In the genomic region with DNA sequence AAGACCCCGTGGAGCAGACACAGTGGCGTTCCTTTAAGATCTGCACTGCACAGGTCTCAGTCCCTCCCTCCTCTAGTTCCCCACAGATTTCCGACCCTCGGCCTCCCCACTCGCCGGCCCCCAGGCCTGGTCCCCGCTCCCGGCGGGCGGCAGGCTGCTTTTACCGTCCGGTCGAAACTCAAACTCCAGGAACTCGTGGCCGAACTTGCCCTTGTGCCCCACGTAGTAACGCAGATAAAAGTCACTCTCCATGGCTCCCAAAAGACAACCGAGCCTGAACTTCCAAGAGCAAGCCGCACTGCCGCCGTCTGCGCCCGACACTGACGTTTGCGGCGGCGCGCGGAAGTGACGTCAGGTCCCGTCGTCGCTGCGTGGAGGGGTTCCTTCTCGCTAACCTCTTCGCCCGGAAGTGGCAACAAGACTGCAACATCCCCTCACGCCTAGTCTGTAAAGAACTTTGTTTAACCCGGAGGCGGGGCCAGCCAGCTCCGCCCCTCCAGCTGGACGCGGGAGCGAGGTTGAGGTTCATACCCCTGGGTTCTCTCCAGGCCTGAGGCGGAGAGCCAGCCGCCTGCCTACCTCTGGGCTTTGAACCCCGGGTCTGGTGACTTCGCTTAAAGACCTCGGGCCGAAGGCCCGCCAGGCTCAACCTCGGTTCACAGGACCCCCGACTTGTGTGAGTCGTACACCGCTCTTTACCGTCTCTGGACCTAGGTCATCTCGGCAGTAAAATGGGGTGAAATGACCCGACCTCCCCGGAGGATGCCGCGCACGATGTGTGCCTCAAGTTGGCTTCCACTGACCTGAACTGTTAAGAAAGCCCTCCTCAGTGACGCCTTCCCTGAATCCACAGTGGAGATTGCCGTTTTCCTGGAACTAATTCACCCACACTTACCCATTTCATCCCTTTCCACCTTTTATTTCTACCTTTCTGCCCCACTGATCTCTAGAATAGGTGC, we compare ENCODE assay signal across 8 cellular contexts. TPM values are rescaled to one million over a fixed set of nuclear protein-coding genes. Genes with fewer than 3 reads are reported as not detected.
DNase-seq lines count a peak whose midpoint lies in the region; ATAC-seq and TF ChIP-seq lines count a peak whose summit lies in the region.

A gene (minus strand): TSS at position 322 of the 959 bp plus-strand sequence. CDS start 70 bp downstream, at position 252.

- intact Hi-C loops in ascending aorta (cut with DNase I) (loop anchor here (1.0 kb wide), 3 partner anchors 18 to 88 kb away; a partner anchor contains a TSS), right cardiac atrium (cut with DNase I) (no loop called here), vagina (cut with DNase I) (no loop called here)

- peaks cover 26% of the 10 kb centered on the region for H3K36me3 Mint-ChIP-seq in T-helper 2 cell treated with Interferon-gamma antibody and Interleukin-4, amounts not matched to agents 5 μg/mL and 100 μg/mL, for 36 hours (ENCODE audit: low read depth)

- DNase-seq in NCI-H1930 (lab: John Stamatoyannopoulos, UW), result peak; percentile 77 to 92
- peak; percentile 94 for DNase-seq in T-helper 2 cell treated with Interferon-gamma antibody and Interleukin-4, amounts not matched to agents 5 μg/mL and 100 μg/mL, for 36 hours (ENCODE audit: low spot score)
- DNase-seq in ascending aorta (ENCODE audit: low spot score in 2 of 2), result peak; percentile 72 to 97
- peak; percentile 94 to 98 (median 98) for DNase-seq in right cardiac atrium
- DNase-seq in putamen (ENCODE audit: low spot score), result peak; percentile 94
- DNase-seq in vagina (ENCODE audit: extremely low spot score in 2 of 2), result peak in 1 of 2 donors; percentile 97

- peak within 1 kb of the TSS; percentile 65 to 71 for H3K27ac ChIP-seq in ascending aorta
- peak within 1 kb of the TSS; percentile 31 for H3K27ac ChIP-seq in right cardiac atrium (ENCODE audit: low read length)
- H3K27ac ChIP-seq in vagina, result peak within 1 kb of the TSS; percentile 61

- H3K9me3 ChIP-seq in ascending aorta (no peaks in the 10 kb centered on the region), right cardiac atrium (ENCODE audit: control insufficient read depth, low read length) (no peaks in the 10 kb centered on the region), vagina (no peaks in the 10 kb centered on the region)

- TF ChIP-seq CTCF in ascending aorta (IDR thresholded peaks at IDR 0.05) (no peak), vagina (IDR thresholded peaks at IDR 0.05) (no peak)

- peak within 1 kb of the TSS; percentile 98 for H3K4me3 Mint-ChIP-seq in T-helper 2 cell treated with Interferon-gamma antibody and Interleukin-4, amounts not matched to agents 5 μg/mL and 100 μg/mL, for 36 hours

- H3K27me3 Mint-ChIP-seq in T-helper 2 cell treated with Interferon-gamma antibody and Interleukin-4, amounts not matched to agents 5 μg/mL and 100 μg/mL, for 36 hours (ENCODE audit: low read depth), result no peaks in the 10 kb centered on the region

- ATAC-seq in GM18502 (IDR thresholded peaks at IDR 0.05; ENCODE audit: poor library complexity, unreplicated experiment), result peak; percentile 99
- ATAC-seq in HG02970 (IDR thresholded peaks at IDR 0.05; ENCODE audit: low FRiP score, unreplicated experiment), result peak; percentile 92
- peak; percentile 98 for ATAC-seq in right cardiac atrium

- TF ChIP-seq POLR2A in vagina (IDR thresholded peaks at IDR 0.05), result peak in 1 of 2 donors; percentile 62

- peaks cover 5 to 18% of the 10 kb centered on the region in 2 donors for H3K4me1 ChIP-seq in ascending aorta
- no peaks in the 10 kb centered on the region for H3K4me1 ChIP-seq in right cardiac atrium (ENCODE audit: control insufficient read depth, insufficient read depth, low read length)
- H3K4me1 ChIP-seq in vagina, result peaks cover 21% of the 10 kb centered on the region

- no peaks in the 10 kb centered on the region for H3K9me3 Mint-ChIP-seq in T-helper 2 cell treated with Interferon-gamma antibody and Interleukin-4, amounts not matched to agents 5 μg/mL and 100 μg/mL, for 36 hours

- peak within 1 kb of the TSS; percentile 96 for H3K27ac Mint-ChIP-seq in T-helper 2 cell treated with Interferon-gamma antibody and Interleukin-4, amounts not matched to agents 5 μg/mL and 100 μg/mL, for 36 hours

- H3K27me3 ChIP-seq in ascending aorta (no peaks in the 10 kb centered on the region), right cardiac atrium (ENCODE audit: control insufficient read depth, insufficient read depth) (no peaks in the 10 kb centered on the region), vagina (no peaks in the 10 kb centered on the region)

- H3K4me3 ChIP-seq in ascending aorta (peak within 1 kb of the TSS; percentile 76 to 91), right cardiac atrium (ENCODE audit: low read length) (peak within 1 kb of the TSS; percentile 88), vagina (peak within 1 kb of the TSS; percentile 74 to 96)

- peaks cover 18% of the 10 kb centered on the region for H3K4me1 Mint-ChIP-seq in T-helper 2 cell treated with Interferon-gamma antibody and Interleukin-4, amounts not matched to agents 5 μg/mL and 100 μg/mL, for 36 hours (ENCODE audit: low read depth)

- 7% methylated on average over 64 of the region's 64 CpGs for WGBS in right cardiac atrium

- peaks cover 21 to 27% of the 10 kb centered on the region in 2 donors for H3K36me3 ChIP-seq in ascending aorta
- H3K36me3 ChIP-seq in vagina, result peaks cover 0 to 17% of the 10 kb centered on the region in 2 donors

RNA-seq across cellular contexts. Expression of the gene that starts here (rescaled TPM):
- 10.9 TPM for total RNA-seq in ascending aorta
- 10 to 100 TPM; 19.7 to 28.2 (median 24.5) TPM for total RNA-seq in right cardiac atrium
- 59.4 TPM for polyA plus RNA-seq in right cardiac atrium
- total RNA-seq in vagina, result 23.6 TPM
